8 cellular contexts compared by ENCODE assay signal in genomic region chr13:45367358-45367757, GRCh38. TPM values are rescaled to one million over a fixed set of nuclear protein-coding genes. Genes with fewer than 3 reads are reported as not detected.
DNase-seq lines count a peak whose midpoint lies in the region; ATAC-seq lines count a peak whose summit lies in the region.

No MANE protein-coding gene starts in this region.

- no peaks in the 10 kb centered on the region for H3K27me3 Mint-ChIP-seq in activated T-helper 2 cell treated with anti-CD3 and anti-CD28 coated beads, Interferon-gamma antibody, Interleukin-2, Interleukin-4, amounts not matched to agents 10 μg/mL and 5 μg/mL and 100 μg/mL, durations not matched to agents 14 hours and 24 hours and 36 hours (ENCODE audit: low read depth)

- H3K4me1 Mint-ChIP-seq in activated T-helper 2 cell treated with anti-CD3 and anti-CD28 coated beads, Interferon-gamma antibody, Interleukin-2, Interleukin-4, amounts not matched to agents 10 μg/mL and 5 μg/mL and 100 μg/mL, durations not matched to agents 14 hours and 24 hours and 36 hours (ENCODE audit: low read depth), result peaks cover 40% of the 10 kb centered on the region

- intact Hi-C loops in activated T-helper 2 cell treated with anti-CD3 and anti-CD28 coated beads, Interferon-gamma antibody, Interleukin-2, Interleukin-4, amounts not matched to agents 10 μg/mL and 5 μg/mL and 100 μg/mL, durations not matched to agents 14 hours and 24 hours and 36 hours (cut with micrococcal nuclease), result loop anchor here (1.0 kb wide), 4 partner anchors 26 to 97 kb away; partner anchors contain the start of genes COG3 and TPT1
- intact Hi-C loops in right cardiac atrium (cut with DNase I), result no loop called here

- no peaks in the 10 kb centered on the region for H3K9me3 ChIP-seq in right cardiac atrium (ENCODE audit: control insufficient read depth, low read length)

- H3K27ac ChIP-seq in right cardiac atrium (ENCODE audit: low read length), result no peak overlapping the region

- H3K36me3 Mint-ChIP-seq in activated T-helper 2 cell treated with anti-CD3 and anti-CD28 coated beads, Interferon-gamma antibody, Interleukin-2, Interleukin-4, amounts not matched to agents 10 μg/mL and 5 μg/mL and 100 μg/mL, durations not matched to agents 14 hours and 24 hours and 36 hours (ENCODE audit: low read depth), result peaks cover 51% of the 10 kb centered on the region

- peaks cover 10% of the 10 kb centered on the region for H3K9me3 Mint-ChIP-seq in activated T-helper 2 cell treated with anti-CD3 and anti-CD28 coated beads, Interferon-gamma antibody, Interleukin-2, Interleukin-4, amounts not matched to agents 10 μg/mL and 5 μg/mL and 100 μg/mL, durations not matched to agents 14 hours and 24 hours and 36 hours

- no peaks in the 10 kb centered on the region for H3K4me1 ChIP-seq in right cardiac atrium (ENCODE audit: control insufficient read depth, insufficient read depth, low read length)

- H3K4me3 ChIP-seq in right cardiac atrium (ENCODE audit: low read length), result no peak overlapping the region

- peak overlapping the region; percentile 41 for H3K4me3 Mint-ChIP-seq in activated T-helper 2 cell treated with anti-CD3 and anti-CD28 coated beads, Interferon-gamma antibody, Interleukin-2, Interleukin-4, amounts not matched to agents 10 μg/mL and 5 μg/mL and 100 μg/mL, durations not matched to agents 14 hours and 24 hours and 36 hours (ENCODE audit: low read depth)

- H3K27ac Mint-ChIP-seq in activated T-helper 2 cell treated with anti-CD3 and anti-CD28 coated beads, Interferon-gamma antibody, Interleukin-2, Interleukin-4, amounts not matched to agents 10 μg/mL and 5 μg/mL and 100 μg/mL, durations not matched to agents 14 hours and 24 hours and 36 hours, result peak overlapping the region; percentile 87

- DNase-seq in AG20443 (ENCODE audit: low spot score) (peak; percentile 81), GM19240 (ENCODE audit: insufficient read length, low spot score) (peak; percentile 88), RPMI7951 (ENCODE audit: low read depth) (peak; percentile 84), right cardiac atrium (peak in 2 of 3 donors; percentile 41 to 70), NCI-H2107 treated with DMSO at 0.1 percent for 48 hours (lab: John Stamatoyannopoulos, UW; ENCODE audit: unreplicated experiment) (no peak)
- DNase-seq in activated T-helper 2 cell treated with anti-CD3 and anti-CD28 coated beads, Interferon-gamma antibody, Interleukin-2, Interleukin-4, amounts not matched to agents 10 μg/mL and 5 μg/mL and 100 μg/mL, durations not matched to agents 14 hours and 24 hours and 36 hours (ENCODE audit: low spot score), result peak; percentile 87
- peak; percentile 82 to 91 (median 88) for DNase-seq in stimulated activated CD4-positive, alpha-beta T cell treated with anti-CD3 and anti-CD28 coated beads, TNF-alpha, amount 100 ng/mL, for 48 hours (ENCODE audit: low read depth in 3 of 3)

- no peaks in the 10 kb centered on the region for H3K27me3 ChIP-seq in right cardiac atrium (ENCODE audit: control insufficient read depth, insufficient read depth)

- peak; percentile 92 for ATAC-seq in HG03196 (IDR thresholded peaks at IDR 0.05; ENCODE audit: unreplicated experiment)
- ATAC-seq in right cardiac atrium, result peak in 1 of 2 donors; percentile 66

- 58% methylated on average over 2 of the region's 2 CpGs for WGBS in right cardiac atrium

RNA-seq across cellular contexts. Expression of gene TPT1, which starts 26.4 kb away (rescaled TPM):
- 1,659 and 1,842 TPM in 2 replicates for total RNA-seq in RPMI7951 (2014; rRNA removed; shearing (Covaris generic))
- 2,606 and 2,653 TPM in 2 replicates for total RNA-seq in activated T-helper 2 cell treated with anti-CD3 and anti-CD28 coated beads, Interferon-gamma antibody, Interleukin-2, Interleukin-4, amounts not matched to agents 10 μg/mL and 5 μg/mL and 100 μg/mL, durations not matched to agents 14 hours and 24 hours and 36 hours
- 1,000 to 10,000 TPM; 3,534 to 4,755 (median 4,285) TPM for total RNA-seq in right cardiac atrium
- 8,085 TPM for polyA plus RNA-seq in right cardiac atrium

RNA-seq across cellular contexts. Expression of gene SLC25A30, which starts 50.8 kb away (rescaled TPM):
- total RNA-seq in RPMI7951 (2014; rRNA removed; shearing (Covaris generic)), result 5.6 and 6.5 TPM in 2 replicates
- 12.2 and 13.6 TPM in 2 replicates for total RNA-seq in activated T-helper 2 cell treated with anti-CD3 and anti-CD28 coated beads, Interferon-gamma antibody, Interleukin-2, Interleukin-4, amounts not matched to agents 10 μg/mL and 5 μg/mL and 100 μg/mL, durations not matched to agents 14 hours and 24 hours and 36 hours
- 10 to 100 TPM; 54.9 to 72.2 (median 63.7) TPM for total RNA-seq in right cardiac atrium
- 29.8 TPM for polyA plus RNA-seq in right cardiac atrium
